ENCODE assay signal across 8 cellular contexts in the genomic region with DNA sequence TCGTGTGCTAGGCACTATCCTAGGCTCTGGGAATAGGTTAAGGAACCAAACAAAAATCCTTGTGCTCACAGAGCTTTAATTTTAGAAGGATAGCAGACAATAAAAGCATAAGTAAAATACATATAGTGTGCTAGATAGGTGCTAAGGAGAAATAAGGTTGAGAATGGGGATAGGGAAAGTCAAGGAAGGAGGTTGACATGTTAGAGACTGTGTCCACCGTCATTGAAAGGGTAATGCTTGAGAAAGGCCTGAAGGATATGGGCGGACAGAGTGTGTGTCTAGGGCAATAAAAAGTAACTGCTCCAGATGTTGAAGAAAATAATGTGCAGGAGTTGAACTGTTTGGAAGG. TPM values are rescaled to one million over a fixed set of nuclear protein-coding genes. Genes with fewer than 3 reads are reported as not detected.
DNase-seq lines count a peak whose midpoint lies in the region; ATAC-seq, FAIRE-seq and TF ChIP-seq lines count a peak whose summit lies in the region.

No MANE protein-coding gene starts in this region.

- no peak for FAIRE-seq in GM12892 (lab: Jason Lieb, UNC)

- peak overlapping the region; percentile 87 for H3K4me3 Mint-ChIP-seq in activated naive CD8-positive, alpha-beta T cell treated with anti-CD3 and anti-CD28 coated beads for 36 hours
- H3K4me3 Mint-ChIP-seq in memory B cell = peak overlapping the region; percentile 73

- ATAC-seq in memory B cell (ENCODE audit: low read depth) (no peak), HG02870 (IDR thresholded peaks at IDR 0.05; ENCODE audit: unreplicated experiment) (no peak)

- peak overlapping the region; percentile 1 for H2AFZ ChIP-seq in ACC112 (ENCODE audit: low read length, unreplicated experiment)

- no peaks in the 10 kb centered on the region for H3K9me3 Mint-ChIP-seq in activated naive CD8-positive, alpha-beta T cell treated with anti-CD3 and anti-CD28 coated beads for 36 hours
- no peaks in the 10 kb centered on the region for H3K9me3 Mint-ChIP-seq in memory B cell

- H3K4me3 ChIP-seq in ACC112 (ENCODE audit: low read depth, low read length) (peak overlapping the region; percentile 97), H7 (ENCODE audit: insufficient read depth, low read depth, low read length) (peak overlapping the region; percentile 75)

- H3K79me2 ChIP-seq in ACC112 (ENCODE audit: control insufficient read depth, insufficient read depth, low read length, unreplicated experiment) = peaks cover 35% of the 10 kb centered on the region

- H3K27me3 Mint-ChIP-seq in activated naive CD8-positive, alpha-beta T cell treated with anti-CD3 and anti-CD28 coated beads for 36 hours = peaks cover 24% of the 10 kb centered on the region
- H3K27me3 Mint-ChIP-seq in memory B cell = peaks cover 11% of the 10 kb centered on the region

- no peak overlapping the region for H3K27ac Mint-ChIP-seq in activated naive CD8-positive, alpha-beta T cell treated with anti-CD3 and anti-CD28 coated beads for 36 hours
- peak overlapping the region; percentile 65 for H3K27ac Mint-ChIP-seq in memory B cell

- DNase-seq in H7 (no peak), memory B cell (ENCODE audit: low spot score in 2 of 2) (no peak), HK-2 (ENCODE audit: unreplicated experiment) (no peak), NCI-H2196 treated with DMSO at 0.1 percent for 48 hours (lab: John Stamatoyannopoulos, UW; ENCODE audit: unreplicated experiment) (no peak), GM12892 (ENCODE audit: insufficient read length) (no peak)
- no peak for DNase-seq in activated naive CD8-positive, alpha-beta T cell treated with anti-CD3 and anti-CD28 coated beads for 36 hours

- TF ChIP-seq POLR2A in GM12892 (IDR thresholded peaks at IDR 0.05; ENCODE audit: low read depth, low read length) = no peak

- H3K4me1 ChIP-seq in ACC112 (ENCODE audit: control insufficient read depth, insufficient read depth, low read length, unreplicated experiment) = peaks cover 5% of the 10 kb centered on the region

- H3K27me3 ChIP-seq in ACC112 (ENCODE audit: insufficient read depth, low read length) (peaks cover 42% of the 10 kb centered on the region), H7 (ENCODE audit: control insufficient read depth, insufficient read depth, low read length) (peaks cover 20% of the 10 kb centered on the region)

- H3K27ac ChIP-seq in ACC112 (ENCODE audit: low read depth, low read length) = no peak overlapping the region

- H3K36me3 ChIP-seq in ACC112 (ENCODE audit: insufficient read depth, low read length) (no peaks in the 10 kb centered on the region), H7 (replicated peaks; ENCODE audit: control insufficient read depth, insufficient read depth, low read length) (no peaks in the 10 kb centered on the region)

- no peaks in the 10 kb centered on the region for H3K36me3 Mint-ChIP-seq in activated naive CD8-positive, alpha-beta T cell treated with anti-CD3 and anti-CD28 coated beads for 36 hours
- H3K36me3 Mint-ChIP-seq in memory B cell = peaks cover 5% of the 10 kb centered on the region

- peaks cover 15% of the 10 kb centered on the region for H3K4me1 Mint-ChIP-seq in activated naive CD8-positive, alpha-beta T cell treated with anti-CD3 and anti-CD28 coated beads for 36 hours
- peaks cover 20% of the 10 kb centered on the region for H3K4me1 Mint-ChIP-seq in memory B cell

RNA-seq across cellular contexts. Expression of a gene that starts 0.5 kb away (rescaled TPM):
- total RNA-seq in H7 (2014; rRNA removed; shearing (Covaris generic)) = 4.0 and 7.7 TPM in 2 replicates
- 1 to 10 TPM; 4.1 to 4.5 TPM for total RNA-seq in activated naive CD8-positive, alpha-beta T cell treated with anti-CD3 and anti-CD28 coated beads for 36 hours
- 13.9 TPM for polyA plus RNA-seq in GM12892 (2012; ENCODE audit: missing spikeins)
